8 cellular contexts compared by ENCODE assay signal in the genomic region with DNA sequence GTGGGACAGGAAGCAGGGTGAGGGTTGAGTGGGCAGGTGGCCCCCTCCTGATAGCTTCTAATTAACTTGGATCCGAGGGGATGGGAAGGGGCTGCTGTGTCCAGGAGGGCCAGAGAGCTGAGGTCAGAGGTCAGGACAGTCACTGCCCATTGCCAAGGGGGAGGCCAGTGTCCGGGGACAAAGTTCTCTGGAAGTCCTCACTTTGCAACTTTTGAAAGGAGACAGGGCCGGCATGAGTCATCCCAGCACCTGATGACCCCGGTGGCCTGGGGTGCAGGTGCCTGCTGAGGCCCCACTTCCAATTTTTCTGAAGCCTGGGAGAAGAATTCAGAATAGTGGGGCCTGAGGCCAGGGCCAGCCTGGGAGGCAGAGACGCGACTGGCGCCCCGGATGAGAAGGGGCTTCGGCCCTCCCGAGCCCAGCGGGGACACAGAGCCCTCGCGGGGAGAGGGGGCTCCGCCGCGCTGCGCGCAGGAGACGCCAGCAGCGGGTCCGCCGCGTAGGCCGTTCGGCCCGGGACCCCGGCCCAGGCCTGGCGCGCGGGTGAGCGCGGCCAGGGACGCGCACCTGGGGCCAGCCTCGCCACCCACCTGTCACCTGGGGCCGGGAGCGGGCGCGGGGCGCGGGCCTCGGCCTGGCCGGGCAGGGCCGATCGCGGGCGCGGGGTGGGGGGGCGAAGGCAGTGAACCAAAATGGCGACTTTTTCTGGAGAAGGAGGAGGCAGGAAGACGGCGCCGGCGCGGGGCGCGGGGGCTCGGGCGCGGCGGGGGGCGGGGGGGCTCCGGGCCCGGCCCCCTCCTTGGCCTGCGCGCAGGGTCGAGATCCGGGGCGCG. TPM values are rescaled to one million over a fixed set of nuclear protein-coding genes. Genes with fewer than 3 reads are reported as not detected.
DNase-seq lines count a peak whose midpoint lies in the region; ATAC-seq, FAIRE-seq and TF ChIP-seq lines count a peak whose summit lies in the region.

No MANE protein-coding gene starts in this region.

- H3K4me3 ChIP-seq in CD4-positive, CD25-positive, alpha-beta regulatory T cell (ENCODE audit: low read depth, low read length) = peak overlapping the region; percentile 51
- H3K4me3 ChIP-seq in KMS-11 (IDR thresholded peaks at IDR 0.05; ENCODE audit: insufficient read depth, low read depth, low read length) (no peak overlapping the region), iPS-18a (ENCODE audit: low read length) (peak overlapping the region; percentile 75), small intestine (ENCODE audit: low read depth in 1 of 2, low read length in 2 of 2) (peak overlapping the region; percentile 51 to 80)

- DNase-seq in CD4-positive, CD25-positive, alpha-beta regulatory T cell = peak in 1 of 3 donors; percentile 37
- no peak for DNase-seq in activated naive CD8-positive, alpha-beta T cell treated with anti-CD3 and anti-CD28 coated beads, Interleukin-2, amount 50 U/mL, for 24 hours
- DNase-seq in small intestine = peak; percentile 28
- no peak for DNase-seq in cerebellum (ENCODE audit: low spot score)

- H3K79me2 ChIP-seq in KMS-11 (ENCODE audit: insufficient read depth, low read depth) = peaks cover 15% of the 10 kb centered on the region

- ATAC-seq in CD4-positive, CD25-positive, alpha-beta regulatory T cell (ENCODE audit: low read depth in 2 of 2) = peak in 1 of 2 donors; percentile 27
- no peak for ATAC-seq in activated naive CD8-positive, alpha-beta T cell treated with anti-CD3 and anti-CD28 coated beads, Interleukin-2, amount 50 U/mL, for 24 hours
- ATAC-seq in GM19324 (IDR thresholded peaks at IDR 0.05; ENCODE audit: low FRiP score, unreplicated experiment) (no peak), HG03460 (IDR thresholded peaks at IDR 0.05; ENCODE audit: unreplicated experiment) (no peak)

- peak overlapping the region; percentile 68 for H3K27ac ChIP-seq in CD4-positive, CD25-positive, alpha-beta regulatory T cell (ENCODE audit: insufficient read depth, low read length, poor library complexity, severe bottlenecking)
- H3K27ac ChIP-seq in KMS-11 (peak overlapping the region; percentile 32; the same call in 1 of the 2 replicates), iPS-18a (ENCODE audit: low read length) (no peak overlapping the region), small intestine (ENCODE audit: low read depth in 1 of 2, low read length in 1 of 2) (peak overlapping the region in 1 of 2 donors; percentile 51)

- no peaks in the 10 kb centered on the region for H3K27me3 Mint-ChIP-seq in CD4-positive, CD25-positive, alpha-beta regulatory T cell
- H3K27me3 Mint-ChIP-seq in activated naive CD8-positive, alpha-beta T cell treated with anti-CD3 and anti-CD28 coated beads, Interleukin-2, amount 50 U/mL, for 24 hours = no peaks in the 10 kb centered on the region

- peak overlapping the region; percentile 87 for H3K9ac ChIP-seq in KMS-11
- peak overlapping the region; percentile 83 for H3K9ac ChIP-seq in iPS-18a (ENCODE audit: low read length)

- H3K9me3 Mint-ChIP-seq in CD4-positive, CD25-positive, alpha-beta regulatory T cell = peaks cover 0 to 2% (median 0%) of the 10 kb centered on the region in 7 donors
- no peaks in the 10 kb centered on the region for H3K9me3 Mint-ChIP-seq in activated naive CD8-positive, alpha-beta T cell treated with anti-CD3 and anti-CD28 coated beads, Interleukin-2, amount 50 U/mL, for 24 hours

- 1 to 3% (median 3%) methylated on average over 30 to 69 of the region's 70 CpGs for WGBS in small intestine, 3 donors

- no peak overlapping the region for H2AFZ ChIP-seq in KMS-11 (ENCODE audit: low read depth)

- peaks cover 3% of the 10 kb centered on the region for H3K36me3 ChIP-seq in CD4-positive, CD25-positive, alpha-beta regulatory T cell (ENCODE audit: control insufficient read depth, insufficient read depth, low read length)
- H3K36me3 ChIP-seq in KMS-11 (ENCODE audit: insufficient read depth) (no peaks in the 10 kb centered on the region), iPS-18a (ENCODE audit: control insufficient read depth, low read depth, low read length) (peaks cover 4% of the 10 kb centered on the region), small intestine (ENCODE audit: control insufficient read depth in 2 of 2, insufficient read depth in 2 of 2, low read length in 2 of 2) (no peaks in the 10 kb centered on the region)

- H3K4me2 ChIP-seq in KMS-11 = peak overlapping the region; percentile 97

- H3K4me1 ChIP-seq in CD4-positive, CD25-positive, alpha-beta regulatory T cell (ENCODE audit: control insufficient read depth, insufficient read depth, low read length, poor library complexity, severe bottlenecking) = peaks cover 19% of the 10 kb centered on the region
- peaks cover 21% of the 10 kb centered on the region for H3K4me1 ChIP-seq in KMS-11 (ENCODE audit: low read depth, poor library complexity, severe bottlenecking)
- peaks cover 5% of the 10 kb centered on the region for H3K4me1 ChIP-seq in iPS-18a (ENCODE audit: control insufficient read depth, low read depth, low read length)
- peaks cover 0 to 6% of the 10 kb centered on the region in 2 donors for H3K4me1 ChIP-seq in small intestine (ENCODE audit: control insufficient read depth in 2 of 2, insufficient read depth in 1 of 2, low read depth in 1 of 2, low read length in 1 of 2)

- TF ChIP-seq CTCF in KMS-11 (conservative IDR thresholded peaks at IDR 0.05; ENCODE audit: low read depth, low read length) = no peak

- peaks cover 0 to 28% (median 12%) of the 10 kb centered on the region in 4 donors for H3K4me1 Mint-ChIP-seq in CD4-positive, CD25-positive, alpha-beta regulatory T cell
- peaks cover 17% of the 10 kb centered on the region for H3K4me1 Mint-ChIP-seq in activated naive CD8-positive, alpha-beta T cell treated with anti-CD3 and anti-CD28 coated beads, Interleukin-2, amount 50 U/mL, for 24 hours

- no peaks in the 10 kb centered on the region for H3K9me3 ChIP-seq in CD4-positive, CD25-positive, alpha-beta regulatory T cell (ENCODE audit: control insufficient read depth in 2 of 2, low read length in 2 of 2)
- H3K9me3 ChIP-seq in iPS-18a (ENCODE audit: control insufficient read depth, low read depth, low read length) = no peaks in the 10 kb centered on the region
- H3K9me3 ChIP-seq in small intestine (ENCODE audit: control insufficient read depth, low read depth) = no peaks in the 10 kb centered on the region

- H3K4me3 Mint-ChIP-seq in CD4-positive, CD25-positive, alpha-beta regulatory T cell = peak overlapping the region; percentile 80 to 90 (median 87)
- H3K4me3 Mint-ChIP-seq in activated naive CD8-positive, alpha-beta T cell treated with anti-CD3 and anti-CD28 coated beads, Interleukin-2, amount 50 U/mL, for 24 hours = peak overlapping the region; percentile 78

- no peak for FAIRE-seq in small intestine (lab: Jason Lieb, UNC)

- H3K27me3 ChIP-seq in CD4-positive, CD25-positive, alpha-beta regulatory T cell (ENCODE audit: control insufficient read depth, insufficient read depth, low read length) = no peaks in the 10 kb centered on the region
- peaks cover 11% of the 10 kb centered on the region; the same call in 1 of the 2 replicates for H3K27me3 ChIP-seq in KMS-11 (ENCODE audit: insufficient read depth, low read depth)
- peaks cover 16% of the 10 kb centered on the region for H3K27me3 ChIP-seq in iPS-18a (ENCODE audit: control insufficient read depth, insufficient read depth, low read length)
- no peaks in the 10 kb centered on the region for H3K27me3 ChIP-seq in small intestine (ENCODE audit: control insufficient read depth in 2 of 2, insufficient read depth in 2 of 2, low read length in 2 of 2)

- H3K27ac Mint-ChIP-seq in CD4-positive, CD25-positive, alpha-beta regulatory T cell = peak overlapping the region; percentile 64 to 93 (median 91)
- peak overlapping the region; percentile 67 for H3K27ac Mint-ChIP-seq in activated naive CD8-positive, alpha-beta T cell treated with anti-CD3 and anti-CD28 coated beads, Interleukin-2, amount 50 U/mL, for 24 hours

- no peaks in the 10 kb centered on the region for H4K20me1 ChIP-seq in KMS-11 (ENCODE audit: insufficient read depth)

- H3K36me3 Mint-ChIP-seq in CD4-positive, CD25-positive, alpha-beta regulatory T cell = peaks cover 3% of the 10 kb centered on the region
- H3K36me3 Mint-ChIP-seq in activated naive CD8-positive, alpha-beta T cell treated with anti-CD3 and anti-CD28 coated beads, Interleukin-2, amount 50 U/mL, for 24 hours (ENCODE audit: low read depth) = peaks cover 15% of the 10 kb centered on the region

RNA-seq across cellular contexts. Expression of a gene that starts 0.6 kb away (rescaled TPM):
- 21.2 TPM for total RNA-seq in CD4-positive, CD25-positive, alpha-beta regulatory T cell
- polyA plus RNA-seq in CD4-positive, CD25-positive, alpha-beta regulatory T cell = under 1 TPM; 0.41 to 0.47 (median 0.45) TPM
- polyA plus RNA-seq in small intestine = 1 to 10 TPM; 2.5 to 4.3 (median 3.0) TPM
- total RNA-seq in cerebellum = 10.4 TPM

RNA-seq across cellular contexts. Expression of a gene that starts 10.3 kb away (rescaled TPM):
- total RNA-seq in CD4-positive, CD25-positive, alpha-beta regulatory T cell = 14.3 TPM
- 1 to 10 TPM; 5.9 to 8.3 (median 7.2) TPM for polyA plus RNA-seq in CD4-positive, CD25-positive, alpha-beta regulatory T cell
- polyA plus RNA-seq in small intestine = 1 to 10 TPM; 3.6 to 7.3 (median 5.8) TPM
- 7.9 TPM for total RNA-seq in cerebellum

RNA-seq across cellular contexts. Expression of a gene that starts 11.8 kb away (rescaled TPM):
- total RNA-seq in CD4-positive, CD25-positive, alpha-beta regulatory T cell = 61.8 TPM
- polyA plus RNA-seq in CD4-positive, CD25-positive, alpha-beta regulatory T cell = 10 to 100 TPM; 76.8 to 85.3 (median 80.1) TPM
- polyA plus RNA-seq in small intestine = 10 to 100 TPM; 35.3 to 48.6 (median 47.5) TPM
- 44.0 TPM for total RNA-seq in cerebellum

RNA-seq across cellular contexts. Expression of a gene that starts 12.9 kb away (rescaled TPM):
- 43.0 TPM for total RNA-seq in CD4-positive, CD25-positive, alpha-beta regulatory T cell
- 10 to 100 TPM; 25.1 to 35.7 (median 31.6) TPM for polyA plus RNA-seq in CD4-positive, CD25-positive, alpha-beta regulatory T cell
- polyA plus RNA-seq in small intestine = 100 to 1,000 TPM in 1 of 3 donors, 10 to 100 TPM in 2; 47.1 to 131 (median 81.1) TPM
- 20.7 TPM for total RNA-seq in cerebellum
